Comparison of ENCODE assay signal across 10 cellular contexts in genomic region chr2:214358506-214358905, GRCh38. TPM values are rescaled to one million over a fixed set of nuclear protein-coding genes. Genes with fewer than 3 reads are reported as not detected.
"Had no signal": no experiment of that assay in that cellular context is flagged by ENCODE, and none has a peak within 500 bp of the region (broad histone marks: within the 10 kb centered on the region; RNA-seq: fewer than 3 reads in every experiment).

No MANE protein-coding gene starts in this region.

- H3K4me3 Mint-ChIP-seq: HFFc6 had no signal

- DNase-seq: GOT3, HFFc6, IMR-90, KG1 had no signal

- H3K36me3 ChIP-seq: HAP-1 had no signal

- H3K27ac ChIP-seq: HL-60 had no signal

- ATAC-seq: HCT116, K562 had no signal

- H3K9me3 ChIP-seq: HAP-1 had no signal

- H3K4me1 ChIP-seq: HAP-1 had no signal

- FAIRE-seq: H54, K562 had no signal

- H3K27ac Mint-ChIP-seq: HFFc6 had no signal

- H3K4me3 ChIP-seq: HAP-1, K562 had no signal

- H3K9me3 Mint-ChIP-seq: HFFc6 had no signal

RNA-seq across cellular contexts. Expression of gene VWC2L, which starts 52.3 kb away (rescaled TPM):
- total RNA-seq: HFFc6, HT1080, IMR-90, K562 had no signal
- polyA plus RNA-seq: IMR-90, K562 had no signal
